ENCODE assay signal across 8 cellular contexts in the genomic region with DNA sequence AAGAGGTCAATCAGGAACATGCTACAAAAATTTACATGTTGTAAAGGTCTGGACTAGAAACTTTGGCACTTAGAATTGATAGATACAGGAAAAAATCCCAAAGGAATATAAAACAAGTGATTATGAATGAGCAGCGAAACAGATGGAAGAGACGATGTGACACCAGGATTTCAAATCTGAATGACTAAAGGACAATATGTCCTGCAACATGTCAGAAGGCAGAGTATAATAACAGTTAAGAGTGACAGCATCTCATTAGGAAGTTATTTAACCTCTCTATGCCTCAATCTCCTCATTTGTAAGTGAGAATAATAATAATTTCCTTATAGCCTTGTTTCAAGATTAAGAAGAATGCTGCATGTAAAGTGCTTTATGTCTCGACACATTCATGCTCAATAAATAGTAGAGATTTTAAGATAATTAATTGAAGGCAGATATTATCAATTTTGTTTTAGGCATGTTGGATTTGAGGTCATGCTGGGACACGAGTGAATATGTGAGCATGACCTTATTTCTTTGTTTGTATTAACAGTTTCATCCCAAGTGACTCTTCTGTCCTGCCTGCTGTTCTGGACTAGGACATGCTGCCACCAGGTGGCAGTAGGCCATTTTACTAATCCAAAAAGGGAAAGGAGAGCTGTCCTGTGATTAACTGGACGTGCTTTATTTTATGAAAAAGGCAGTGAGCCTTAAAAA. TPM values are rescaled to one million over a fixed set of nuclear protein-coding genes. Genes with fewer than 3 reads are reported as not detected.
DNase-seq lines count a peak whose midpoint lies in the region; ATAC-seq and TF ChIP-seq lines count a peak whose summit lies in the region.

No MANE protein-coding gene starts in this region.

- H3K79me2 ChIP-seq in GM23338 (replicated peaks; ENCODE audit: insufficient read depth), result no peaks in the 10 kb centered on the region

- no peaks in the 10 kb centered on the region for H4K20me1 ChIP-seq in GM23338 (replicated peaks; ENCODE audit: insufficient read depth)

- no peak for TF ChIP-seq POLR2A in body of pancreas (IDR thresholded peaks at IDR 0.05)
- TF ChIP-seq POLR2A in spleen (IDR thresholded peaks at IDR 0.05), result no peak

- H3K9me3 Mint-ChIP-seq in GM23338, result no peaks in the 10 kb centered on the region

- H3K9me3 ChIP-seq in body of pancreas (no peaks in the 10 kb centered on the region), spleen (no peaks in the 10 kb centered on the region)

- 50 to 52% methylated on average over 5 of the region's 5 CpGs for WGBS in body of pancreas, 2 donors
- WGBS in spleen, 5 donors, result 46 to 59% (median 54%) methylated on average over 5 of the region's 5 CpGs

- H3K27me3 ChIP-seq in GM23338 (ENCODE audit: insufficient read depth) (no peaks in the 10 kb centered on the region), body of pancreas (no peaks in the 10 kb centered on the region), spleen (replicated peaks in 1 of 7) (no peaks in the 10 kb centered on the region)

- H3K36me3 Mint-ChIP-seq in GM23338 (ENCODE audit: low read depth), result no peaks in the 10 kb centered on the region

- H3F3A ChIP-seq in GM23338 (replicated peaks; ENCODE audit: low read depth), result no peaks in the 10 kb centered on the region

- H3K27me3 Mint-ChIP-seq in GM23338 (ENCODE audit: insufficient read depth, low read depth, poor library complexity), result no peaks in the 10 kb centered on the region

- DNase-seq in GM03348 (ENCODE audit: low spot score) (peak; percentile 59), GM23338 (ENCODE audit: low spot score) (peak; percentile 77), NAMALWA (ENCODE audit: low spot score) (peak; percentile 78), T follicular helper cell (ENCODE audit: low read depth) (peak; percentile 19), body of pancreas (peak; percentile 67 to 81 (median 72)), iPS-NIHi7 (ENCODE audit: extremely low spot score) (peak; percentile 54), spleen (peak; percentile 73)

- H3K4me1 Mint-ChIP-seq in GM23338, result no peaks in the 10 kb centered on the region; the same call in 1 of the 3 replicates

- H3K4me3 Mint-ChIP-seq in GM23338, result no peak overlapping the region

- no peak overlapping the region for H2AFZ ChIP-seq in GM23338

- intact Hi-C loops in body of pancreas (cut with DNase I), result no loop called here
- intact Hi-C loops in spleen (cut with DNase I; ENCODE audit: low total_unique reads), result loop anchor here (2.0 kb wide), 1 partner anchor 84 kb away; no protein-coding TSS in a partner anchor

- ATAC-seq in GM23338 (peak; percentile 89), body of pancreas (peak; percentile 74), HG02588 (IDR thresholded peaks at IDR 0.05; ENCODE audit: unreplicated experiment) (no peak)

- H3K36me3 ChIP-seq in GM23338 (ENCODE audit: insufficient read depth), result no peaks in the 10 kb centered on the region
- no peaks in the 10 kb centered on the region for H3K36me3 ChIP-seq in body of pancreas (replicated peaks in 1 of 2; ENCODE audit: insufficient read depth in 1 of 2, low read depth in 2 of 2)
- H3K36me3 ChIP-seq in spleen, result no peaks in the 10 kb centered on the region

- H3K27ac ChIP-seq in GM23338 (ENCODE audit: low read depth) (no peak overlapping the region), body of pancreas (no peak overlapping the region), spleen (no peak overlapping the region)

- TF ChIP-seq CTCF in GM23338 (conservative IDR thresholded peaks at IDR 0.05; ENCODE audit: low read depth in 2 of 2) (peak; percentile 86 to 89), body of pancreas (IDR thresholded peaks at IDR 0.05) (peak; percentile 30 to 86 (median 74)), spleen (IDR thresholded peaks at IDR 0.05 in 8 of 11, conservative IDR thresholded peaks at IDR 0.05 in 3 of 11) (peak; percentile 53 to 87 (median 77))

- H3K27ac Mint-ChIP-seq in GM23338, result no peak overlapping the region

- H3K4me2 ChIP-seq in GM23338, result no peak overlapping the region

- H3K4me1 ChIP-seq in GM23338 (ENCODE audit: insufficient read depth) (no peaks in the 10 kb centered on the region), body of pancreas (peaks cover 26% of the 10 kb centered on the region), spleen (peaks cover 0 to 9% (median 0%) of the 10 kb centered on the region in 6 donors)

- no peaks in the 10 kb centered on the region for H3K9me2 ChIP-seq in GM23338 (ENCODE audit: insufficient read depth)

- H3K4me3 ChIP-seq in GM23338 (no peak overlapping the region), body of pancreas (no peak overlapping the region), spleen (no peak overlapping the region)

TF ChIP-seq in GM23338, 12 proteins besides CTCF, POLR2A, EP300 and RAD21 (continues in another document):
- TF ChIP-seq JUNB (IDR thresholded peaks at IDR 0.05; ENCODE audit: unreplicated experiment) (no peak), NANOG (IDR thresholded peaks at IDR 0.05; ENCODE audit: borderline replicate concordance) (no peak), POLR2AphosphoS5 (IDR thresholded peaks at IDR 0.05; ENCODE audit: low read depth) (no peak), EZH2 (IDR thresholded peaks at IDR 0.05; ENCODE audit: low read depth, unreplicated experiment) (no peak), ZNF331 (CRISPR knock-in tag; IDR thresholded peaks at IDR 0.05; ENCODE audit: low read depth) (no peak)
- TF ChIP-seq, protein P1, sequence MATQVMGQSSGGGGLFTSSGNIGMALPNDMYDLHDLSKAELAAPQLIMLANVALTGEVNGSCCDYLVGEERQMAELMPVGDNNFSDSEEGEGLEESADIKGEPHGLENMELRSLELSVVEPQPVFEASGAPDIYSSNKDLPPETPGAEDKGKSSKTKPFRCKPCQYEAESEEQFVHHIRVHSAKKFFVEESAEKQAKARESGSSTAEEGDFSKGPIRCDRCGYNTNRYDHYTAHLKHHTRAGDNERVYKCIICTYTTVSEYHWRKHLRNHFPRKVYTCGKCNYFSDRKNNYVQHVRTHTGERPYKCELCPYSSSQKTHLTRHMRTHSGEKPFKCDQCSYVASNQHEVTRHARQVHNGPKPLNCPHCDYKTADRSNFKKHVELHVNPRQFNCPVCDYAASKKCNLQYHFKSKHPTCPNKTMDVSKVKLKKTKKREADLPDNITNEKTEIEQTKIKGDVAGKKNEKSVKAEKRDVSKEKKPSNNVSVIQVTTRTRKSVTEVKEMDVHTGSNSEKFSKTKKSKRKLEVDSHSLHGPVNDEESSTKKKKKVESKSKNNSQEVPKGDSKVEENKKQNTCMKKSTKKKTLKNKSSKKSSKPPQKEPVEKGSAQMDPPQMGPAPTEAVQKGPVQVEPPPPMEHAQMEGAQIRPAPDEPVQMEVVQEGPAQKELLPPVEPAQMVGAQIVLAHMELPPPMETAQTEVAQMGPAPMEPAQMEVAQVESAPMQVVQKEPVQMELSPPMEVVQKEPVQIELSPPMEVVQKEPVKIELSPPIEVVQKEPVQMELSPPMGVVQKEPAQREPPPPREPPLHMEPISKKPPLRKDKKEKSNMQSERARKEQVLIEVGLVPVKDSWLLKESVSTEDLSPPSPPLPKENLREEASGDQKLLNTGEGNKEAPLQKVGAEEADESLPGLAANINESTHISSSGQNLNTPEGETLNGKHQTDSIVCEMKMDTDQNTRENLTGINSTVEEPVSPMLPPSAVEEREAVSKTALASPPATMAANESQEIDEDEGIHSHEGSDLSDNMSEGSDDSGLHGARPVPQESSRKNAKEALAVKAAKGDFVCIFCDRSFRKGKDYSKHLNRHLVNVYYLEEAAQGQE (IDR thresholded peaks at IDR 0.05; ENCODE audit: unreplicated experiment), result no peak

RNA-seq across cellular contexts. Expression of a gene that starts 50.1 kb away (rescaled TPM):
- total RNA-seq in GM23338 (2014; rRNA removed; shearing (Covaris generic)), result 0.12 and 0.24 TPM in 2 replicates
- 0.05 and 0.06 TPM in 2 replicates for polyA plus RNA-seq in GM23338 (2016; fragmentation: Nextera tagmentation; extraction: Ambion mirVana)
- total RNA-seq in body of pancreas, result 1 to 10 TPM; 7.9 to 9.1 TPM
- total RNA-seq in spleen, result 1 to 10 TPM in 4 of 7 donors, under 1 TPM in 3; 0.54 to 2.8 (median 1.1) TPM
- polyA plus RNA-seq in spleen, result under 1 TPM; 0.20 to 0.26 (median 0.20) TPM

Comparison
In these comparisons a context has a peak if more than half of its experiments do, and no peak if none do; other contexts are left out.
1. DNase-seq: peak in every context shown above with its lines; median percentile 78 in NAMALWA; 77 in GM23338; 73 in spleen; 72 in body of pancreas; 59 in GM03348; 54 in iPS-NIHi7; 19 in T follicular helper cell.